Comparison of ENCODE assay signal across 8 cellular contexts in the genomic region with DNA sequence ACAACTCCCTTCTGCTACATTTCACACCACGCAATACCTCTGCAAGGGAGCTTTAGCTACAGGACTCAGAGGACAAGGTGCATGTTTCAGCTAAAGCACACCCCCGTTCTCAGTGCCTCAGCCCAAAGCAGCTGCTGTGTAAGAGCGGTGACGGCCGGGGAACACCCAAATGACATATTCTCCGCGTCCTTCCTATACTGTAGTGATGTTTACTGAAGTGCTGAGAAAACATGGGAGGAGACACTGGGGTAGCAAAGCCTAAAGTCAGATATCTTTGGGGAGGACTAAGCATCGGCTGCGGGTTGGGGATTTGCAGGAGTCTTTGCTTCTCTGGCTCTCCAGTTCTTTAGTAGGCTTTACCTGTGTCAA.
DNase-seq lines count a peak whose midpoint lies in the region; ATAC-seq and TF ChIP-seq lines count a peak whose summit lies in the region.

No MANE protein-coding gene starts in this region.

- CTCF ChIA-PET in AG04449 (lab: Yijun Ruan, JAX): interaction anchor here (1.4 to 2.2 kb wide), 2 partner anchors 12 to 22 kb away, joined by 3 to 16 read pairs; no protein-coding TSS in a partner anchor

- DNase-seq in AG04449 (ENCODE audit: low read depth, low spot score): no peak
- DNase-seq in NCI-H748 (lab: John Stamatoyannopoulos, UW; ENCODE audit: unreplicated experiment): peak; percentile 73
- DNase-seq in cardiac fibroblast (ENCODE audit: low read depth in 2 of 2): peak in 1 of 2 donors; percentile 33
- DNase-seq in middle frontal gyrus (ENCODE audit: extremely low spot score, low spot score): peak; percentile 46
- no peak for DNase-seq in NCI-H446 (lab: John Stamatoyannopoulos, UW)
- no peak for DNase-seq in Kasumi-1 (lab: John Stamatoyannopoulos, UW)
- DNase-seq in DMS 273 (lab: John Stamatoyannopoulos, UW; ENCODE audit: unreplicated experiment): no peak

- TF ChIP-seq CTCF in AG04449 (IDR thresholded peaks at IDR 0.05; ENCODE audit: insufficient read depth, low read length, missing control alignments) (no peak), cardiac fibroblast (IDR thresholded peaks at IDR 0.05; ENCODE audit: low read depth, low read length) (no peak)

- no peak for ATAC-seq in GM19324 (IDR thresholded peaks at IDR 0.05; ENCODE audit: low FRiP score, unreplicated experiment)

- peak overlapping the region; percentile 61 for H3K4me3 ChIP-seq in AG04449 (ENCODE audit: low read depth, low read length)
- peak overlapping the region; percentile 63 to 89 for H3K4me3 ChIP-seq in cardiac fibroblast (replicated peaks in 1 of 2; ENCODE audit: low read depth in 2 of 2, low read length in 2 of 2)

- POLR2A ChIA-PET in AG04449 (lab: Yijun Ruan, JAX): no interaction called here

Comparison
In these comparisons a context has a peak if more than half of its experiments do, and no peak if none do; other contexts are left out.
1. DNase-seq: peak in NCI-H748 (single experiment) and middle frontal gyrus (single experiment); none in AG04449 (single experiment), NCI-H446 (0 of 2), Kasumi-1 (0 of 2) and DMS 273 (single experiment).